Comparison of ENCODE assay signal across 28 cellular contexts in genomic region chr4:189285377-189285776, GRCh38.
A peak's percentile ranks its signal among the peaks of the same experiment; 100 is the strongest.
DNase-seq lines count a peak whose midpoint lies in the region; ATAC-seq and TF ChIP-seq lines count a peak whose summit lies in the region.
"Had no signal": no experiment of that assay in that cellular context is flagged by ENCODE, and none has a peak within 500 bp of the region (broad histone marks: within the 10 kb centered on the region; RNA-seq: fewer than 3 reads in every experiment).

No MANE protein-coding gene starts in this region.

- 83 to 90% methylated on average over 7 to 8 of the region's 8 CpGs for WGBS in endodermal cell (ENCODE audit: insufficient coverage in 1 of 2, insufficient read length in 1 of 2), 2 experiments

- H3K4me2 ChIP-seq in HCT116 (ENCODE audit: low read length) (no peak overlapping the region), Loucy (ENCODE audit: low read depth, low read length, poor library complexity, severe bottlenecking) (no peak overlapping the region), neural progenitor cell (no peak overlapping the region)
- H3K4me2 ChIP-seq: KMS-11 had no signal

- no peaks in the 10 kb centered on the region for H3K79me2 ChIP-seq in HCT116 (ENCODE audit: insufficient read depth, low read length)
- H3K79me2 ChIP-seq in Loucy (ENCODE audit: insufficient read depth, low read length): no peaks in the 10 kb centered on the region
- H3K79me2 ChIP-seq in neural progenitor cell (ENCODE audit: low read depth): no peaks in the 10 kb centered on the region

- BruUV-seq in HCT116 (replicated peaks; lab: Mats Ljungman, UMichigan): no TSS peak

- H3K4me1 ChIP-seq in HCT116 (ENCODE audit: control insufficient read depth in 1 of 2, insufficient read depth in 2 of 2, low read length in 2 of 2): no peaks in the 10 kb centered on the region
- H3K4me1 ChIP-seq in Loucy (ENCODE audit: insufficient read depth, low read length, poor library complexity, severe bottlenecking): peaks cover 4% of the 10 kb centered on the region
- no peaks in the 10 kb centered on the region for H3K4me1 ChIP-seq in endodermal cell (ENCODE audit: control insufficient read depth, insufficient read depth, low read length)
- H3K4me1 ChIP-seq in neural progenitor cell: no peaks in the 10 kb centered on the region
- H3K4me1 ChIP-seq: SJSA1 had no signal

- DNase-seq in HCT116 (ENCODE audit: low read depth, low spot score) (no peak), endodermal cell (peak; percentile 74), neural progenitor cell (ENCODE audit: low spot score) (peak; percentile 7)
- no peak for DNase-seq in activated CD4-positive, alpha-beta T cell treated with anti-CD3 and anti-CD28 coated beads, Interleukin-2, amount 50 U/mL, for 1 hour
- DNase-seq in stimulated activated effector memory CD8-positive, alpha-beta T cell treated with anti-CD3 and anti-CD28 coated beads, Interleukin-12 subunit alpha, Interleukin-12 subunit beta, amount 100 ng/mL, for 72 hours (ENCODE audit: low spot score in 2 of 2): no peak
- DNase-seq: CD8-positive, alpha-beta memory T cell; DMS 273 treated with DMSO at 0.1 percent for 48 hours; DND-41; H7; HFFc6; NCI-H1092; NCI-H1436; NCI-H187; NCI-H2081 treated with DMSO at 0.1 percent for 48 hours; NCI-H2171 treated with DMSO at 0.1 percent for 48 hours; NCI-H345; NCI-H510A treated with DMSO at 0.1 percent for 48 hours; NCI-H774; Right ventricle myocardium superior; RPMI8226; T-cell had no signal

- peak in 2 of 3 experiments; percentile 15 to 41; a peak in 2 of 6 replicates for TF ChIP-seq CTCF in HCT116 (IDR thresholded peaks at IDR 0.05 in 2 of 3, conservative IDR thresholded peaks at IDR 0.05 in 1 of 3; ENCODE audit: borderline replicate concordance in 1 of 3, insufficient read depth in 1 of 3, low read depth in 2 of 3, low read length in 2 of 3)
- peak; percentile 19; the same call in 1 of the 2 replicates for TF ChIP-seq CTCF in Loucy (conservative IDR thresholded peaks at IDR 0.05; ENCODE audit: low read length)
- peak; percentile 38 for TF ChIP-seq CTCF in endodermal cell (conservative IDR thresholded peaks at IDR 0.05)
- peak; percentile 21 for TF ChIP-seq CTCF in neural progenitor cell (IDR thresholded peaks at IDR 0.05)

- H4K20me1 ChIP-seq in HCT116 (ENCODE audit: insufficient read depth) (no peaks in the 10 kb centered on the region), Loucy (ENCODE audit: insufficient read depth, low read length, poor library complexity, severe bottlenecking) (no peaks in the 10 kb centered on the region), neural progenitor cell (ENCODE audit: low read depth) (no peaks in the 10 kb centered on the region)

- H3K4me3 ChIP-seq in HCT116 (replicated peaks in 1 of 2; ENCODE audit: low read depth in 1 of 2, low read length in 2 of 2): no peak overlapping the region
- H3K4me3 ChIP-seq in Loucy (ENCODE audit: low read length, poor library complexity, severe bottlenecking): no peak overlapping the region
- no peak overlapping the region for H3K4me3 ChIP-seq in endodermal cell (ENCODE audit: low read length)
- no peak overlapping the region for H3K4me3 ChIP-seq in neural progenitor cell
- H3K4me3 ChIP-seq: SJSA1 had no signal

- H3K36me3 Mint-ChIP-seq in endodermal cell (ENCODE audit: low read depth): no peaks in the 10 kb centered on the region
- H3K36me3 Mint-ChIP-seq in neural progenitor cell: no peaks in the 10 kb centered on the region
- no peaks in the 10 kb centered on the region for H3K36me3 Mint-ChIP-seq in stimulated activated effector memory CD8-positive, alpha-beta T cell treated with anti-CD3 and anti-CD28 coated beads, Interleukin-12 subunit alpha, Interleukin-12 subunit beta, amount 100 ng/mL, for 72 hours
- H3K36me3 Mint-ChIP-seq: CD8-positive, alpha-beta memory T cell; IgD-negative memory B cell; T-cell had no signal

- H2AFZ ChIP-seq in HCT116 (ENCODE audit: low read depth, low read length, poor library complexity, severe bottlenecking) (no peak overlapping the region), Loucy (ENCODE audit: low read length) (no peak overlapping the region), neural progenitor cell (replicated peaks) (no peak overlapping the region)

- H3K4me1 Mint-ChIP-seq in endodermal cell (no peaks in the 10 kb centered on the region), neural progenitor cell (no peaks in the 10 kb centered on the region)
- no peaks in the 10 kb centered on the region for H3K4me1 Mint-ChIP-seq in stimulated activated effector memory CD8-positive, alpha-beta T cell treated with anti-CD3 and anti-CD28 coated beads, Interleukin-12 subunit alpha, Interleukin-12 subunit beta, amount 100 ng/mL, for 72 hours
- H3K4me1 Mint-ChIP-seq: B cell; CD8-positive, alpha-beta memory T cell; IgD-negative memory B cell; T-cell had no signal

- peak; percentile 26 for TF ChIP-seq RAD21 in HCT116 (IDR thresholded peaks at IDR 0.05; ENCODE audit: low read depth)

- H3K27me3 ChIP-seq in HCT116 (ENCODE audit: insufficient read depth, low read length): no peaks in the 10 kb centered on the region
- H3K27me3 ChIP-seq in Loucy (ENCODE audit: insufficient read depth, low read length, poor library complexity, severe bottlenecking): no peaks in the 10 kb centered on the region
- no peaks in the 10 kb centered on the region for H3K27me3 ChIP-seq in endodermal cell (ENCODE audit: control insufficient read depth, insufficient read depth, low read length, poor library complexity, severe bottlenecking)
- no peaks in the 10 kb centered on the region for H3K27me3 ChIP-seq in neural progenitor cell
- H3K27me3 ChIP-seq: SJSA1 had no signal

- H3K27ac Mint-ChIP-seq in endodermal cell: no peak overlapping the region
- no peak overlapping the region for H3K27ac Mint-ChIP-seq in neural progenitor cell
- H3K27ac Mint-ChIP-seq in stimulated activated effector memory CD8-positive, alpha-beta T cell treated with anti-CD3 and anti-CD28 coated beads, Interleukin-12 subunit alpha, Interleukin-12 subunit beta, amount 100 ng/mL, for 72 hours: no peak overlapping the region
- H3K27ac Mint-ChIP-seq: B cell; CD8-positive, alpha-beta memory T cell; HFFc6; IgD-negative memory B cell; T-cell had no signal

- RAD21 ChIA-PET in HCT116 (lab: Charles Lee; ENCODE audit: low non-redundant PET in 1 of 2, low total read pairs in 2 of 2, uncharacterized antibody in 2 of 2, unreplicated experiment in 2 of 2): no interaction called here

- TF ChIP-seq POLR2A in HCT116 (IDR thresholded peaks at IDR 0.05; ENCODE audit: borderline replicate concordance, extremely low read depth, insufficient read depth, insufficient read length): no peak

- no peaks in the 10 kb centered on the region for H3K36me3 ChIP-seq in HCT116 (ENCODE audit: control insufficient read depth in 1 of 2, insufficient read depth in 2 of 2, low read length in 2 of 2)
- H3K36me3 ChIP-seq in Loucy (ENCODE audit: insufficient read depth, low read length): no peaks in the 10 kb centered on the region
- no peaks in the 10 kb centered on the region for H3K36me3 ChIP-seq in endodermal cell (ENCODE audit: control insufficient read depth, insufficient read depth, low read length)
- no peaks in the 10 kb centered on the region for H3K36me3 ChIP-seq in neural progenitor cell
- H3K36me3 ChIP-seq: SJSA1 had no signal

- POLR2A ChIA-PET in HCT116 (lab: Charles Lee): no interaction called here

- no peaks in the 10 kb centered on the region for H3K9me3 ChIP-seq in HCT116 (ENCODE audit: control insufficient read depth in 1 of 2, insufficient read depth in 1 of 2, low read depth in 1 of 2, low read length in 2 of 2)
- 0 out of 2 replicates have a peak, but pooled peaks cover 5% of the 10 kb centered on the region for H3K9me3 ChIP-seq in Loucy (ENCODE audit: insufficient read depth, low read depth, low read length)
- no peaks in the 10 kb centered on the region for H3K9me3 ChIP-seq in endodermal cell (ENCODE audit: control insufficient read depth, low read length)
- H3K9me3 ChIP-seq in neural progenitor cell (ENCODE audit: low read depth): no peaks in the 10 kb centered on the region
- H3K9me3 ChIP-seq: SJSA1 had no signal

- H3F3A ChIP-seq in Loucy (ENCODE audit: low read depth): no peaks in the 10 kb centered on the region
- H3F3A ChIP-seq in neural progenitor cell (ENCODE audit: low read depth): no peaks in the 10 kb centered on the region

- H3K9ac ChIP-seq in HCT116 (ENCODE audit: low read length) (no peak overlapping the region), Loucy (ENCODE audit: low read depth, low read length, poor library complexity, severe bottlenecking) (no peak overlapping the region), endodermal cell (ENCODE audit: extremely low read depth, low read length, poor library complexity, severe bottlenecking) (no peak overlapping the region), neural progenitor cell (no peak overlapping the region)
- H3K9ac ChIP-seq: KMS-11 had no signal

- intact Hi-C loops in HCT116 (cut with micrococcal nuclease): no loop called here

- H3K9me3 Mint-ChIP-seq in endodermal cell (peaks cover 62% of the 10 kb centered on the region), neural progenitor cell (peaks cover 5% of the 10 kb centered on the region)
- H3K9me3 Mint-ChIP-seq in stimulated activated effector memory CD8-positive, alpha-beta T cell treated with anti-CD3 and anti-CD28 coated beads, Interleukin-12 subunit alpha, Interleukin-12 subunit beta, amount 100 ng/mL, for 72 hours: peaks cover 12% of the 10 kb centered on the region

- H3K27ac ChIP-seq in HCT116 (ENCODE audit: low read depth, low read length) (no peak overlapping the region), endodermal cell (ENCODE audit: low read depth, low read length) (no peak overlapping the region), neural progenitor cell (no peak overlapping the region)
- H3K27ac ChIP-seq: C4-2B, KMS-11, SJSA1 had no signal

- H3K9me2 ChIP-seq in HCT116 (ENCODE audit: insufficient read depth) (no peaks in the 10 kb centered on the region), Loucy (replicated peaks; ENCODE audit: low read depth, low read length) (no peaks in the 10 kb centered on the region)

- peak; percentile 53 for ATAC-seq in HCT116
- no peak for ATAC-seq in stimulated activated effector memory CD8-positive, alpha-beta T cell treated with anti-CD3 and anti-CD28 coated beads, Interleukin-12 subunit alpha, Interleukin-12 subunit beta, amount 100 ng/mL, for 72 hours
- ATAC-seq in HG03432 (IDR thresholded peaks at IDR 0.05; ENCODE audit: unreplicated experiment): no peak
- ATAC-seq: T-cell had no signal

- CTCF ChIA-PET in HCT116 (lab: Charles Lee): interaction anchor here (0.7 kb wide), 1 partner anchor 508 kb away, joined by 3 read pairs; no protein-coding TSS in a partner anchor

- no peak overlapping the region for H3K4me3 Mint-ChIP-seq in endodermal cell
- H3K4me3 Mint-ChIP-seq in neural progenitor cell: no peak overlapping the region
- no peak overlapping the region for H3K4me3 Mint-ChIP-seq in stimulated activated effector memory CD8-positive, alpha-beta T cell treated with anti-CD3 and anti-CD28 coated beads, Interleukin-12 subunit alpha, Interleukin-12 subunit beta, amount 100 ng/mL, for 72 hours
- H3K4me3 Mint-ChIP-seq: B cell; CD8-positive, alpha-beta memory T cell; HFFc6; IgD-negative memory B cell; T-cell had no signal

- H3K27me3 Mint-ChIP-seq in endodermal cell (ENCODE audit: insufficient read depth) (no peaks in the 10 kb centered on the region), neural progenitor cell (ENCODE audit: insufficient read depth, low read depth) (no peaks in the 10 kb centered on the region)
- H3K27me3 Mint-ChIP-seq: B cell; CD8-positive, alpha-beta memory T cell; IgD-negative memory B cell; T-cell had no signal

Comparison
In these comparisons a context has a peak if more than half of its experiments do, and no peak if none do; other contexts are left out.
1. DNase-seq: peak in endodermal cell (single experiment) and neural progenitor cell (single experiment); none in HCT116 (single experiment), activated CD4-positive, alpha-beta T cell treated with anti-CD3 and anti-CD28 coated beads, Interleukin-2, amount 50 U/mL, for 1 hour (single experiment) and stimulated activated effector memory CD8-positive, alpha-beta T cell treated with anti-CD3 and anti-CD28 coated beads, Interleukin-12 subunit alpha, Interleukin-12 subunit beta, amount 100 ng/mL, for 72 hours (0 of 2).
2. Peak in every context shown above with its lines, with median percentiles within 50 percentile points of each other: CTCF ChIP-seq.